ENCODE assay signal across 19 cellular contexts in the genomic region with DNA sequence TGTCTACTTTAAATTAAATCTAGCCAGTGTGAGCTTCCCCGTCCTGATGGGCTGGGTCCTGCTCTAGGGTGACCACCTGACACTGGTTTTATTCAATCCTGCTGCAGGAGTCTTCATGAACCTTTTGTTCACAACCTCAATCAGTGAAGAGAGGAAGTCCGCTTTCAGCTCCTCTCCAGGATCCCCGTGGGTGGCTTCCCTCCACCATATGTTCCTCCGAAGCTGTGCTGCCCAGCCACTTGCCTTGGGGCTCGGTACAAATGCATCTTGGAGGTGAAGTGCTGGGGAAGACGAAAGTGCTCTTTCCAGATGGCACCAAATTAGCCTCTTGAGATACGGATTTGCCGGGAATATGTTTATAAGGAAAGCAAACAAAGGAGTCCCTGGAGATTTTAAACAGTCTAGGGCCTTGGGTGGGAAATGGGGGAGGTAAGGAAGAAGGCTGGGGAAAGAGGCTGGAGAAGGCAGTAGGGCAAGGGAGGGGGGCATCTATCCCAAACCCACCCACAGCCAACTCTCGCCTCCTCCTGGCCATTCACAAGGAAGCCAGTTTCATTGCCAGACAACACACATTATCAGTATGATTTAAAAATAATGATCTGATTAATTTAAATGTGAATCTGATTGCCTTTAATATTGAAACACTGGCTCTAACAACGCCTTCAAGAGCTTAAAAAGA.
"Had no signal": no experiment of that assay in that cellular context is flagged by ENCODE, and none has a peak within 500 bp of the region (broad histone marks: within the 10 kb centered on the region; RNA-seq: fewer than 3 reads in every experiment).

No MANE protein-coding gene starts in this region.

- H3K36me3 ChIP-seq: heart right ventricle, lower lobe of right lung, ovary, thoracic aorta, upper lobe of right lung had no signal

- H3K4me1 Mint-ChIP-seq: activated B cell treated with CpG ODN at 0.5 μM for 24 hours, neural crest cell had no signal

- H3K9me3 Mint-ChIP-seq: activated B cell treated with CpG ODN at 0.5 μM for 24 hours; activated T-cell treated with anti-CD3 and anti-CD28 coated beads, Interleukin-2, amount 50 U/mL, for 72 hours had no signal

- H3K4me1 ChIP-seq: heart right ventricle, lower lobe of right lung, upper lobe of right lung had no signal

- ATAC-seq: activated T-cell treated with anti-CD3 and anti-CD28 coated beads, Interleukin-2, amount 50 U/mL, for 72 hours; heart right ventricle; left cardiac atrium; lower lobe of right lung; upper lobe of right lung had no signal

- H3K9me3 ChIP-seq: lower lobe of right lung, ovary, thoracic aorta, upper lobe of right lung had no signal

- H3K36me3 Mint-ChIP-seq: activated naive CD8-positive, alpha-beta T cell had no signal

- H3K27me3 Mint-ChIP-seq: activated naive CD8-positive, alpha-beta T cell had no signal

- DNase-seq: activated B cell treated with CpG ODN at 0.5 μM for 24 hours; activated CD4-positive, alpha-beta T cell treated with anti-CD3 and anti-CD28 coated beads for 48 hours; activated CD8-positive, alpha-beta memory T cell treated with anti-CD3 and anti-CD28 coated beads, Interleukin-2, amount 50 U/mL, for 48 hours; activated gamma-delta T cell; activated T-cell treated with anti-CD3 and anti-CD28 coated beads, Interleukin-2, amount 50 U/mL, for 72 hours; amniotic stem cell; effector CD4-positive, alpha-beta T cell; foreskin fibroblast; heart right ventricle; left cardiac atrium; lower lobe of right lung; midbrain; ovary; stimulated activated CD4-positive, alpha-beta T cell treated with anti-CD3 and anti-CD28 coated beads, Interleukin-1b, Interleukin-23, amount 100 ng/mL, for 48 hours; upper lobe of right lung had no signal

- H3K4me3 Mint-ChIP-seq: activated B cell treated with CpG ODN at 0.5 μM for 24 hours; activated naive CD8-positive, alpha-beta T cell; activated T-cell treated with anti-CD3 and anti-CD28 coated beads, Interleukin-2, amount 50 U/mL, for 72 hours; neural crest cell had no signal

- H3K27ac ChIP-seq: coronary artery, heart right ventricle, lower lobe of right lung, ovary, thoracic aorta, upper lobe of right lung had no signal

- H3K27ac Mint-ChIP-seq: activated B cell treated with CpG ODN at 0.5 μM for 24 hours; activated naive CD8-positive, alpha-beta T cell; activated T-cell treated with anti-CD3 and anti-CD28 coated beads, Interleukin-2, amount 50 U/mL, for 72 hours had no signal

- H3K27me3 ChIP-seq: heart right ventricle, ovary, upper lobe of right lung had no signal

- H3K4me3 ChIP-seq: coronary artery, heart right ventricle, lower lobe of right lung, ovary, thoracic aorta, upper lobe of right lung had no signal
